ENCODE assay signal across 1 cellular context in genomic region chr5:140311011-140311467, GRCh38.
TF ChIP-seq lines count a peak whose summit lies in the region.

No MANE protein-coding gene starts in this region.

TF ChIP-seq in K562, 482 proteins besides CTCF, POLR2A, EP300 and RAD21 (continued from another document):
- TF ChIP-seq BACH1 (tag; IDR thresholded peaks at IDR 0.05) (0 out of 2 replicates have a peak, but pooled peaks have one; percentile 29), CBX3 (IDR thresholded peaks at IDR 0.05; ENCODE audit: borderline replicate concordance in 1 of 2, low read length in 2 of 2) (0 out of 3 replicates have a peak, but pooled peaks of 1 of the 2 experiments have one; percentile 17), CTBP1 (IDR thresholded peaks at IDR 0.05; ENCODE audit: borderline replicate concordance) (no peak), MED1 (CRISPR knock-in tag; IDR thresholded peaks at IDR 0.05; ENCODE audit: borderline replicate concordance) (no peak), ZKSCAN3 (CRISPR knock-in tag; IDR thresholded peaks at IDR 0.05) (no peak), ADNP (tag; IDR thresholded peaks at IDR 0.05) (no peak; the same call in 1 of the 2 replicates), FOSL1 (tag; conservative IDR thresholded peaks at IDR 0.05) (peak; percentile 99), ESRRA (IDR thresholded peaks at IDR 0.05; ENCODE audit: borderline replicate concordance, low read depth) (no peak), GATA2 (CRISPR knock-in tag; IDR thresholded peaks at IDR 0.05) (peak; percentile 58; the same call in 1 of the 2 replicates), XRCC3 (IDR thresholded peaks at IDR 0.05) (no peak), BMI1 (IDR thresholded peaks at IDR 0.05; ENCODE audit: low read length) (no peak), SREBF1 (IDR thresholded peaks at IDR 0.05; ENCODE audit: borderline replicate concordance, low read depth, low read length) (no peak), RCOR1 (IDR thresholded peaks at IDR 0.05; ENCODE audit: borderline replicate concordance in 1 of 2, low read depth in 2 of 2, low read length in 2 of 2) (peak in 1 of 2 experiments; percentile 60; a peak in 1 of 4 replicates), RBFOX2 (IDR thresholded peaks at IDR 0.05; ENCODE audit: low read depth, low read length) (no peak), SOX6 (IDR thresholded peaks at IDR 0.05) (no peak), MLX (CRISPR knock-in tag; conservative IDR thresholded peaks at IDR 0.05) (no peak), ZKSCAN8 (CRISPR knock-in tag; IDR thresholded peaks at IDR 0.05) (no peak)
- TF ChIP-seq, protein P1, sequence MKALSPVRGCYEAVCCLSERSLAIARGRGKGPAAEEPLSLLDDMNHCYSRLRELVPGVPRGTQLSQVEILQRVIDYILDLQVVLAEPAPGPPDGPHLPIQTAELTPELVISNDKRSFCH (CRISPR knock-in tag; IDR thresholded peaks at IDR 0.05): no peak
- TF ChIP-seq, protein P1 (tag; IDR thresholded peaks at IDR 0.05): no peak
- TF ChIP-seq, protein P2, sequence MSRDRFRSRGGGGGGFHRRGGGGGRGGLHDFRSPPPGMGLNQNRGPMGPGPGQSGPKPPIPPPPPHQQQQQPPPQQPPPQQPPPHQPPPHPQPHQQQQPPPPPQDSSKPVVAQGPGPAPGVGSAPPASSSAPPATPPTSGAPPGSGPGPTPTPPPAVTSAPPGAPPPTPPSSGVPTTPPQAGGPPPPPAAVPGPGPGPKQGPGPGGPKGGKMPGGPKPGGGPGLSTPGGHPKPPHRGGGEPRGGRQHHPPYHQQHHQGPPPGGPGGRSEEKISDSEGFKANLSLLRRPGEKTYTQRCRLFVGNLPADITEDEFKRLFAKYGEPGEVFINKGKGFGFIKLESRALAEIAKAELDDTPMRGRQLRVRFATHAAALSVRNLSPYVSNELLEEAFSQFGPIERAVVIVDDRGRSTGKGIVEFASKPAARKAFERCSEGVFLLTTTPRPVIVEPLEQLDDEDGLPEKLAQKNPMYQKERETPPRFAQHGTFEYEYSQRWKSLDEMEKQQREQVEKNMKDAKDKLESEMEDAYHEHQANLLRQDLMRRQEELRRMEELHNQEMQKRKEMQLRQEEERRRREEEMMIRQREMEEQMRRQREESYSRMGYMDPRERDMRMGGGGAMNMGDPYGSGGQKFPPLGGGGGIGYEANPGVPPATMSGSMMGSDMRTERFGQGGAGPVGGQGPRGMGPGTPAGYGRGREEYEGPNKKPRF (IDR thresholded peaks at IDR 0.05; ENCODE audit: low read depth, low read length): no peak
